ENCODE assay signal across 1 cellular context in the genomic region with DNA sequence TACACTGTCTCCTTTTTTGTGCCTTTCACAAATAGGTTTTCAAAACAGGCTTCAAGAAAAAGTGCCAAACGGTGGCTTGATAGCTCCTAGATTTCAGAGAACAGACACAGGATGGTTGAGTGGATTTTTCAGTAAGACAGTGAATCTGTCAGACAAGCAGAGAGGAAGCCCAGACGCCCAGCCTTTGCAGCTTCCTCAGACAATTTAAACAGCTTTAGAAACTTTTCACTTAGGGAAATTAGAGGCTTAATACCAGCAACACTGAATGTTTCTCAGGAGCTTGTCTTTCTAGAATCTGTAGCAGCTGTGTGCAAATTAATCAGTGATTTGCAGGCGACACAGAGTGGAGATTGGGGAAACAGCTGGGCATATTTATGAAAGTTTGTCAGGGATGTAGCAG.
TF ChIP-seq lines count a peak whose summit lies in the region.

No MANE protein-coding gene starts in this region.

TF ChIP-seq in H1, 55 proteins besides CTCF, POLR2A, EP300 and RAD21:
- TF ChIP-seq E2F6 (IDR thresholded peaks at IDR 0.05) (no peak), ATF2 (IDR thresholded peaks at IDR 0.05; ENCODE audit: low read length) (no peak), BRCA1 (IDR thresholded peaks at IDR 0.05; ENCODE audit: low read depth, low read length) (no peak), TCF12 (IDR thresholded peaks at IDR 0.05; ENCODE audit: low read depth, low read length) (no peak), SUZ12 (IDR thresholded peaks at IDR 0.05; ENCODE audit: low read length) (no peak), NRF1 (IDR thresholded peaks at IDR 0.05; ENCODE audit: low read depth, low read length) (no peak), MAFK (IDR thresholded peaks at IDR 0.05; ENCODE audit: low read depth, low read length) (no peak), SAP30 (IDR thresholded peaks at IDR 0.05; ENCODE audit: insufficient read depth, insufficient replicate concordance, low read length) (no peak), SRF (IDR thresholded peaks at IDR 0.05; ENCODE audit: low read depth, low read length) (no peak), CREB1 (IDR thresholded peaks at IDR 0.05) (no peak), SP2 (IDR thresholded peaks at IDR 0.05; ENCODE audit: low read length) (no peak), BACH1 (IDR thresholded peaks at IDR 0.05; ENCODE audit: low read length) (no peak), CEBPB (IDR thresholded peaks at IDR 0.05; ENCODE audit: low read depth, low read length) (no peak), SP4 (IDR thresholded peaks at IDR 0.05; ENCODE audit: low read length) (no peak)
